25 cellular contexts compared by ENCODE assay signal in the genomic region with DNA sequence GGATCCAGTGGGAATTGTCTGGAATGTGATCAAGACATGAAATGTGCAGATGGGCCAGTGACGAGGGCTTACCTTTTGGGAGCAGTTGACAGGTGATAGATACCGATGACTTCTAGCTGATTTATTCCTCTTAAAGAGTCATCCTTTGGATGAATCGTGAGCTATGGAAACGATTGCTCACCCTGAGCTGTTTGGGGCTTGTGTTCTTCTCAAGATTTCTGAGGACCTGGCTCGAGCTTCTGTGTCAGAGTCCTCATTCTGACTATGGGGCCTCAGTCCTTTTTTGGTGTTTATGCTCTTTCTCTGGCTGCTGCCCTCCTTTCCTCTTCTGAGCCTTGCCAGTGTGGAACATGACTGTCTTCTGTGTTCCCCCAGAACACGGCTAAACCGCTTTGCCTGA. TPM values are rescaled to one million over a fixed set of nuclear protein-coding genes. Genes with fewer than 3 reads are reported as not detected.
DNase-seq lines count a peak whose midpoint lies in the region; ATAC-seq, FAIRE-seq and TF ChIP-seq lines count a peak whose summit lies in the region.
"Had no signal": no experiment of that assay in that cellular context is flagged by ENCODE, and none has a peak within 500 bp of the region (broad histone marks: within the 10 kb centered on the region; RNA-seq: fewer than 3 reads in every experiment).

No MANE protein-coding gene starts in this region.

- H3K27ac Mint-ChIP-seq in activated CD8-positive, alpha-beta T cell treated with anti-CD3 and anti-CD28 coated beads, Interleukin-2, amount 10 ng/mL, durations not matched to agents 7 days and 5 days, result no peak overlapping the region
- H3K27ac Mint-ChIP-seq in T-cell, result no peak overlapping the region
- H3K27ac Mint-ChIP-seq: HFFc6 had no signal

- no peaks in the 10 kb centered on the region for H4K20me1 ChIP-seq in keratinocyte (ENCODE audit: control insufficient read depth, extremely low read depth, insufficient read depth, low read length)

- H3K4me3 ChIP-seq in keratinocyte (ENCODE audit: control insufficient read depth in 2 of 3, extremely low read depth in 1 of 3, insufficient read depth in 2 of 3, low read depth in 1 of 3, low read length in 3 of 3), result no peak overlapping the region
- H3K4me3 ChIP-seq: A549, gastroesophageal sphincter, lung, suprapubic skin, uterus had no signal

- no peaks in the 10 kb centered on the region for H3K9me1 ChIP-seq in keratinocyte (ENCODE audit: control insufficient read depth, extremely low read depth, insufficient read depth, low read length)

- H3K4me3 Mint-ChIP-seq in activated CD8-positive, alpha-beta T cell treated with anti-CD3 and anti-CD28 coated beads, Interleukin-2, amount 10 ng/mL, durations not matched to agents 7 days and 5 days, result no peak overlapping the region
- H3K4me3 Mint-ChIP-seq in T-cell, result no peak overlapping the region
- H3K4me3 Mint-ChIP-seq: HFFc6 had no signal

- dilution Hi-C loops in keratinocyte (cut with MboI; ENCODE audit: extremely low pct_ligation_motif_present, low sequenced_read_pairs), result no loop called here

- no peak overlapping the region for H3K27ac ChIP-seq in keratinocyte (ENCODE audit: control insufficient read depth, insufficient read depth, low read length)
- H3K27ac ChIP-seq: A549, gastroesophageal sphincter, suprapubic skin, uterus had no signal

- no peaks in the 10 kb centered on the region for H3K36me3 ChIP-seq in keratinocyte (ENCODE audit: control insufficient read depth in 2 of 2, extremely low read depth in 1 of 2, insufficient read depth in 2 of 2, low read length in 2 of 2)
- H3K36me3 ChIP-seq: gastroesophageal sphincter, suprapubic skin, uterus had no signal

- H3K27me3 ChIP-seq in keratinocyte (ENCODE audit: control insufficient read depth, extremely low read depth, insufficient read depth, low read length), result no peaks in the 10 kb centered on the region
- H3K27me3 ChIP-seq: gastroesophageal sphincter, uterus had no signal

- no peak for TF ChIP-seq CTCF in keratinocyte (optimal IDR thresholded peaks at IDR 0.05 in 1 of 3, IDR thresholded peaks at IDR 0.05 in 1 of 3, conservative IDR thresholded peaks at IDR 0.05 in 1 of 3; ENCODE audit: extremely low read depth in 1 of 3, insufficient read depth in 2 of 3, low read length in 3 of 3)

- H3K36me3 Mint-ChIP-seq in activated CD8-positive, alpha-beta T cell treated with anti-CD3 and anti-CD28 coated beads, Interleukin-2, amount 10 ng/mL, durations not matched to agents 7 days and 5 days (ENCODE audit: low read depth), result no peaks in the 10 kb centered on the region
- H3K36me3 Mint-ChIP-seq in T-cell, result no peaks in the 10 kb centered on the region

- peaks cover 4% of the 10 kb centered on the region for H3K4me1 ChIP-seq in keratinocyte (ENCODE audit: control insufficient read depth, extremely low read depth, insufficient read depth, low read length)
- H3K4me1 ChIP-seq: A549, gastroesophageal sphincter, suprapubic skin, uterus had no signal

- H3K79me2 ChIP-seq in keratinocyte (ENCODE audit: control insufficient read depth, insufficient read depth, low read length), result no peaks in the 10 kb centered on the region

- peaks cover 33% of the 10 kb centered on the region for H3K27me3 Mint-ChIP-seq in activated CD8-positive, alpha-beta T cell treated with anti-CD3 and anti-CD28 coated beads, Interleukin-2, amount 10 ng/mL, durations not matched to agents 7 days and 5 days (ENCODE audit: low read depth)
- no peaks in the 10 kb centered on the region for H3K27me3 Mint-ChIP-seq in T-cell

- H3K9ac ChIP-seq in keratinocyte (ENCODE audit: control insufficient read depth, extremely low read depth, insufficient read depth, low read length), result no peak overlapping the region

- TF ChIP-seq POLR2A in GM12892 (IDR thresholded peaks at IDR 0.05; ENCODE audit: low read depth, low read length), result no peak

- H2AFZ ChIP-seq in keratinocyte (ENCODE audit: control insufficient read depth, low read length), result no peak overlapping the region

- POLR2A ChIA-PET in activated CD8-positive, alpha-beta T cell treated with anti-CD3 and anti-CD28 coated beads, Interleukin-2, amount 10 ng/mL, durations not matched to agents 7 days and 5 days (lab: Charles Lee), result interaction anchor here (2.3 kb wide), 1 partner anchor 16 kb away, joined by 9 read pairs; no protein-coding TSS in a partner anchor
- POLR2A ChIA-PET in T-cell (lab: Charles Lee), result no interaction called here

- CTCF ChIA-PET in activated CD8-positive, alpha-beta T cell treated with anti-CD3 and anti-CD28 coated beads, Interleukin-2, amount 10 ng/mL, durations not matched to agents 7 days and 5 days (lab: Charles Lee), result interaction anchor here (0.9 to 2.7 kb wide), 5 partner anchors 8 to 327 kb away, joined by 4 to 15 read pairs (median 8); no protein-coding TSS in a partner anchor
- CTCF ChIA-PET in T-cell (lab: Charles Lee), result interaction anchor here in 1 of 2 donors (0.6 to 1.1 kb wide), 2 partner anchors 11 to 347 kb away, joined by 3 to 5 read pairs; no protein-coding TSS in a partner anchor

- FAIRE-seq in GM12892 (lab: Jason Lieb, UNC), result peak; percentile 14
- FAIRE-seq in keratinocyte (lab: Jason Lieb, UNC), result peak; percentile 26
- FAIRE-seq: A549, small intestine had no signal

- ATAC-seq in activated CD8-positive, alpha-beta T cell treated with anti-CD3 and anti-CD28 coated beads, Interleukin-2, amount 10 ng/mL, durations not matched to agents 7 days and 5 days, result no peak
- ATAC-seq in T-cell (replicated peaks in 1 of 4), result no peak
- ATAC-seq in HG02840 (IDR thresholded peaks at IDR 0.05; ENCODE audit: low FRiP score, unreplicated experiment), result no peak
- no peak for ATAC-seq in HG02938 (IDR thresholded peaks at IDR 0.05; ENCODE audit: unreplicated experiment)
- ATAC-seq: A549, gastroesophageal sphincter had no signal

- peak; percentile 63 for DNase-seq in activated CD4-positive, alpha-beta T cell treated with anti-CD3 and anti-CD28 coated beads for 48 hours
- DNase-seq in activated CD4-positive, alpha-beta T cell treated with anti-CD3 and anti-CD28 coated beads, Interleukin-2, amount 50 U/mL, for 1 hour, result no peak
- no peak for DNase-seq in GM12892 (ENCODE audit: insufficient read length)
- DNase-seq in activated CD8-positive, alpha-beta T cell treated with anti-CD3 and anti-CD28 coated beads, Interleukin-2, amount 10 ng/mL, durations not matched to agents 7 days and 5 days, result peak; percentile 21
- no peak for DNase-seq in keratinocyte (ENCODE audit: low read depth, low spot score)
- no peak for DNase-seq in T-cell
- DNase-seq: activated effector memory CD4-positive, alpha-beta T cell treated with anti-CD3 and anti-CD28 coated beads, Interleukin-2, amount 50 U/mL, for 16 hours; C1 segment of cervical spinal cord; Calu3; effector CD4-positive, alpha-beta T cell; HFFc6; NCI-H1436 treated with DMSO at 0.1 percent for 48 hours; NCI-H2171 treated with DMSO at 0.1 percent for 48 hours; NCI-H748 treated with DMSO at 0.1 percent for 48 hours; nucleus accumbens; SIG-M5; small intestine; T-helper 1 cell; uterus had no signal

- no peak overlapping the region for H3K4me2 ChIP-seq in keratinocyte (ENCODE audit: control insufficient read depth, extremely low read depth, insufficient read depth, low read depth, low read length)
- H3K4me2 ChIP-seq: A549 had no signal

- no peaks in the 10 kb centered on the region for H3K9me3 Mint-ChIP-seq in activated CD8-positive, alpha-beta T cell treated with anti-CD3 and anti-CD28 coated beads, Interleukin-2, amount 10 ng/mL, durations not matched to agents 7 days and 5 days (ENCODE audit: insufficient read depth)
- H3K9me3 Mint-ChIP-seq in T-cell, result no peaks in the 10 kb centered on the region
- H3K9me3 Mint-ChIP-seq: HFFc6 had no signal

- peaks cover 51% of the 10 kb centered on the region for H3K4me1 Mint-ChIP-seq in activated CD8-positive, alpha-beta T cell treated with anti-CD3 and anti-CD28 coated beads, Interleukin-2, amount 10 ng/mL, durations not matched to agents 7 days and 5 days (ENCODE audit: low read depth)
- peaks cover 21 to 42% (median 23%) of the 10 kb centered on the region in 3 donors for H3K4me1 Mint-ChIP-seq in T-cell

- no peaks in the 10 kb centered on the region for H3K9me3 ChIP-seq in keratinocyte (ENCODE audit: control insufficient read depth, low read depth, low read length)
- H3K9me3 ChIP-seq: A549, gastroesophageal sphincter, suprapubic skin, uterus had no signal

RNA-seq across cellular contexts. Expression of a gene that starts 11.9 kb away (rescaled TPM):
- 49.2 TPM for polyA plus RNA-seq in GM12892 (2012; ENCODE audit: missing spikeins)
- 10 to 100 TPM; 11.9 to 12.3 TPM for total RNA-seq in activated CD8-positive, alpha-beta T cell treated with anti-CD3 and anti-CD28 coated beads, Interleukin-2, amount 10 ng/mL, durations not matched to agents 7 days and 5 days
- polyA plus RNA-seq in keratinocyte, result 11.1 to 12.5 TPM (median 11.2 TPM) in 3 replicates
- 13.1 TPM for polyA plus RNA-seq in keratinocyte (2011; ENCODE audit: low read depth)
- 8.2 and 10.3 TPM in 2 replicates for polyA plus RNA-seq in keratinocyte (2011; cell fraction: cytosol; rRNA removed)
- 21.1 and 23.1 TPM in 2 replicates for polyA plus RNA-seq in keratinocyte (2011; cell fraction: nucleus; rRNA removed)
- 8.3 and 15.0 TPM in 2 replicates for polyA plus RNA-seq in keratinocyte (2012; ENCODE audit: low replicate concordance)
- polyA minus RNA-seq in keratinocyte, result 15.9 to 20.6 TPM (median 16.8 TPM) in 3 replicates
- 16.9 TPM for polyA minus RNA-seq in keratinocyte (2011; cell fraction: cytosol; rRNA and poly(A)+ RNA removed)
- 23.8 and 25.1 TPM in 2 replicates for polyA minus RNA-seq in keratinocyte (2011; cell fraction: nucleus; rRNA and poly(A)+ RNA removed)
- total RNA-seq in T-cell, result 10 to 100 TPM; 21.1 to 40.0 (median 26.0) TPM

Comparison
In these comparisons a context has a peak if more than half of its experiments do, and no peak if none do; other contexts are left out.
1. DNase-seq: peak in activated CD4-positive, alpha-beta T cell treated with anti-CD3 and anti-CD28 coated beads for 48 hours (single experiment) and activated CD8-positive, alpha-beta T cell treated with anti-CD3 and anti-CD28 coated beads, Interleukin-2, amount 10 ng/mL, durations not matched to agents 7 days and 5 days (single experiment); none in activated CD4-positive, alpha-beta T cell treated with anti-CD3 and anti-CD28 coated beads, Interleukin-2, amount 50 U/mL, for 1 hour (single experiment), GM12892 (single experiment), keratinocyte (single experiment) and T-cell (0 of 34).